21 cellular contexts compared by ENCODE assay signal in genomic region chr17:81442791-81443190, GRCh38. TPM values are rescaled to one million over a fixed set of nuclear protein-coding genes. Genes with fewer than 3 reads are reported as not detected.
DNase-seq lines count a peak whose midpoint lies in the region; ATAC-seq and TF ChIP-seq lines count a peak whose summit lies in the region.
"Had no signal": no experiment of that assay in that cellular context is flagged by ENCODE, and none has a peak within 500 bp of the region (broad histone marks: within the 10 kb centered on the region; RNA-seq: fewer than 3 reads in every experiment).

No MANE protein-coding gene starts in this region.

- H2BK120ac ChIP-seq in IMR-90 (ENCODE audit: low read depth, low read length) (no peak overlapping the region), neuronal stem cell (ENCODE audit: low read depth, low read length) (no peak overlapping the region)

- H2AFZ ChIP-seq in IMR-90 (replicated peaks; ENCODE audit: low read length, poor library complexity) (no peak overlapping the region), neuronal stem cell (ENCODE audit: low read length) (no peak overlapping the region)

- H3K4ac ChIP-seq in IMR-90 (ENCODE audit: low read depth, low read length) = no peak overlapping the region
- H3K4ac ChIP-seq in neuronal stem cell (ENCODE audit: low read length) = no peak overlapping the region

- no peak overlapping the region for H2BK12ac ChIP-seq in neuronal stem cell (ENCODE audit: low read length)

- H3K27me3 ChIP-seq in BLaER1 (no peaks in the 10 kb centered on the region), IMR-90 (ENCODE audit: control insufficient read depth, insufficient read depth, low read length) (no peaks in the 10 kb centered on the region), neuronal stem cell (ENCODE audit: control insufficient read depth in 3 of 3, insufficient read depth in 3 of 3, low read depth in 1 of 3, low read length in 3 of 3) (no peaks in the 10 kb centered on the region)

- H3K36me3 ChIP-seq in BLaER1 = peaks cover 76% of the 10 kb centered on the region
- peaks cover 17% of the 10 kb centered on the region for H3K36me3 ChIP-seq in IMR-90 (ENCODE audit: control insufficient read depth, insufficient read depth, low read length)
- peaks cover 7 to 39% of the 10 kb centered on the region in 2 donors for H3K36me3 ChIP-seq in neuronal stem cell (replicated peaks in 1 of 2; ENCODE audit: control insufficient read depth in 2 of 2, insufficient read depth in 2 of 2, low read length in 2 of 2)

- in situ Hi-C loops in IMR-90 (cut with MboI; ENCODE audit: low sequenced_read_pairs) = no loop called here

- H3K9me1 ChIP-seq in IMR-90 (ENCODE audit: insufficient read depth, low read length) = no peaks in the 10 kb centered on the region

- H2BK20ac ChIP-seq in IMR-90 (ENCODE audit: low read depth, low read length) = no peak overlapping the region

- H3K4me3 ChIP-seq in BLaER1 (no peak overlapping the region), IMR-90 (ENCODE audit: insufficient read depth, low read depth, low read length) (no peak overlapping the region), neuronal stem cell (ENCODE audit: low read length in 2 of 2) (no peak overlapping the region)
- H3K4me3 ChIP-seq: A549, GM12878 had no signal

- no peak for ATAC-seq in IMR-90 (ENCODE audit: low read depth)
- ATAC-seq in left colon = no peak
- ATAC-seq: A549, GM12878 had no signal

- POLR2A ChIA-PET in IMR-90 (lab: Charles Lee; ENCODE audit: unreplicated experiment) = no interaction called here

- H3K4me2 ChIP-seq in BLaER1 (no peak overlapping the region), IMR-90 (ENCODE audit: low read depth, low read length) (no peak overlapping the region), neuronal stem cell (ENCODE audit: insufficient read depth, low read length, poor library complexity, severe bottlenecking) (no peak overlapping the region)
- H3K4me2 ChIP-seq: A549 had no signal

- H3K9ac ChIP-seq in BLaER1 (0 out of 2 replicates have a peak overlapping the region, but pooled peaks have one; percentile 38), IMR-90 (ENCODE audit: low read depth, low read length) (no peak overlapping the region), neuronal stem cell (ENCODE audit: low read depth, low read length, poor library complexity) (no peak overlapping the region)

- H4K91ac ChIP-seq in IMR-90 (ENCODE audit: insufficient read depth, low read depth, low read length) (no peak overlapping the region), neuronal stem cell (ENCODE audit: low read depth, low read length, poor library complexity) (no peak overlapping the region)

- H4K8ac ChIP-seq in IMR-90 (ENCODE audit: low read depth in 2 of 2, low read length in 2 of 2) (no peak overlapping the region), neuronal stem cell (ENCODE audit: low read depth, low read length) (no peak overlapping the region)

- no peak overlapping the region for H3K14ac ChIP-seq in IMR-90 (replicated peaks; ENCODE audit: low read depth, low read length)
- H3K14ac ChIP-seq in neuronal stem cell (ENCODE audit: low read length) = no peak overlapping the region

- TF ChIP-seq RAD21 in IMR-90 (IDR thresholded peaks at IDR 0.05; ENCODE audit: low read length) = no peak

- TF ChIP-seq POLR2A in IMR-90 (IDR thresholded peaks at IDR 0.05; ENCODE audit: low read depth, low read length) = no peak

- CTCF ChIA-PET in IMR-90 (lab: Yijun Ruan, JAX) = no interaction called here

- no peak overlapping the region for H4K5ac ChIP-seq in IMR-90 (ENCODE audit: low read depth, low read length)

- H3K79me1 ChIP-seq in IMR-90 (ENCODE audit: low read depth in 1 of 2, low read length in 2 of 2) (no peaks in the 10 kb centered on the region), neuronal stem cell (ENCODE audit: low read depth, low read length) (peaks cover 1% of the 10 kb centered on the region)

- intact Hi-C loops in IMR-90 (cut with micrococcal nuclease) (no loop called here), left colon (cut with DNase I, micrococcal nuclease) (no loop called here)

- H3K18ac ChIP-seq in IMR-90 (ENCODE audit: low read depth, low read length) (no peak overlapping the region), neuronal stem cell (ENCODE audit: low read length) (no peak overlapping the region)

- BruUV-seq in IMR-90 (replicated peaks; lab: Mats Ljungman, UMichigan) = TSS peak; percentile 53

- H3K56ac ChIP-seq in IMR-90 (ENCODE audit: extremely low read depth, insufficient read depth, low read length) = no peak overlapping the region

- H3K4me1 ChIP-seq in BLaER1 (peaks cover 95% of the 10 kb centered on the region), IMR-90 (ENCODE audit: control insufficient read depth, insufficient read depth, low read length) (no peaks in the 10 kb centered on the region), neuronal stem cell (ENCODE audit: control insufficient read depth in 2 of 2, insufficient read depth in 1 of 2, low read depth in 1 of 2, low read length in 2 of 2) (peaks cover 12 to 16% of the 10 kb centered on the region in 2 donors)
- H3K4me1 ChIP-seq: A549 had no signal

- dilution Hi-C loops in IMR-90 (cut with HindIII; ENCODE audit: low sequenced_read_pairs, unreplicated experiment) = no loop called here

- peaks cover 59% of the 10 kb centered on the region for H4K20me1 ChIP-seq in BLaER1
- H4K20me1 ChIP-seq in IMR-90 (ENCODE audit: insufficient read depth, low read length) = no peaks in the 10 kb centered on the region; the same call in 1 of the 2 replicates

- H2AK5ac ChIP-seq in IMR-90 (ENCODE audit: low read depth, low read length) (no peak overlapping the region), neuronal stem cell (ENCODE audit: low read depth, low read length) (no peak overlapping the region)

- H3K27ac ChIP-seq in BLaER1 (peak overlapping the region; percentile 60), IMR-90 (ENCODE audit: insufficient read depth, low read length) (no peak overlapping the region), neuronal stem cell (replicated peaks; ENCODE audit: low read length) (no peak overlapping the region)
- H3K27ac ChIP-seq: 22Rv1, A549 had no signal

- no peak for TF ChIP-seq CTCF in IMR-90 (conservative IDR thresholded peaks at IDR 0.05; ENCODE audit: low read depth, low read length)

- H3K23ac ChIP-seq in IMR-90 (ENCODE audit: low read depth, low read length) (no peak overlapping the region), neuronal stem cell (ENCODE audit: low read depth, low read length, poor library complexity) (no peak overlapping the region)

- H2BK5ac ChIP-seq in IMR-90 (ENCODE audit: low read depth, low read length, poor library complexity, severe bottlenecking) = no peak overlapping the region
- H2BK5ac ChIP-seq in neuronal stem cell (ENCODE audit: low read length) = peak overlapping the region; percentile 87

- no peak overlapping the region for H2BK15ac ChIP-seq in IMR-90 (ENCODE audit: low read depth, low read length)
- no peak overlapping the region for H2BK15ac ChIP-seq in neuronal stem cell (ENCODE audit: low read length)

- H2AK9ac ChIP-seq in IMR-90 (replicated peaks; ENCODE audit: low read depth, low read length, poor library complexity) = peak overlapping the region; percentile 78

- H3K9me3 ChIP-seq in BLaER1 = no peaks in the 10 kb centered on the region
- no peaks in the 10 kb centered on the region for H3K9me3 ChIP-seq in IMR-90 (ENCODE audit: control insufficient read depth, insufficient read depth, low read length)
- no peaks in the 10 kb centered on the region for H3K9me3 ChIP-seq in neuronal stem cell (replicated peaks in 1 of 2; ENCODE audit: control insufficient read depth in 2 of 2, insufficient read depth in 1 of 2, low read depth in 1 of 2, low read length in 2 of 2)
- H3K9me3 ChIP-seq: A549 had no signal

- WGBS in IMR-90 (ENCODE audit: extremely low coverage in 2 of 2, insufficient read length in 1 of 2), 2 experiments = 90% methylated on average over 14 of the region's 17 CpGs; no CpG with 5 or more reads in 1 of the 2 experiments
- no CpG with 5 or more reads among the region's 17 CpGs for WGBS in neuronal stem cell (ENCODE audit: extremely low coverage in 2 of 2, insufficient read length in 2 of 2, insufficient replicate concordance in 1 of 2), 2 donors

- DNase-seq in IMR-90 (no peak), neuronal stem cell (ENCODE audit: low spot score) (no peak), left colon (no peak), NCI-H345 (lab: John Stamatoyannopoulos, UW) (no peak)
- DNase-seq: AML-193; C1 segment of cervical spinal cord; CD4-positive, alpha-beta memory T cell; CD4-positive, CD25-positive, alpha-beta regulatory T cell; CD8-positive, alpha-beta memory T cell; COR-L47; DMS 273 treated with DMSO at 0.1 percent for 48 hours; DMS153; DMS53; DMS79; DND-41; EL; GDM1 had no signal

TF ChIP-seq in IMR-90, 13 proteins besides CTCF, POLR2A, EP300 and RAD21:
- no peak for TF ChIP-seq MAFK (IDR thresholded peaks at IDR 0.05; ENCODE audit: low read depth, low read length)
- no peak for TF ChIP-seq CHD1 (IDR thresholded peaks at IDR 0.05; ENCODE audit: low read depth, low read length)
- TF ChIP-seq SMC3 (IDR thresholded peaks at IDR 0.05; ENCODE audit: low read depth, low read length) = no peak
- no peak for TF ChIP-seq RFX5 (IDR thresholded peaks at IDR 0.05; ENCODE audit: low read depth, low read length)
- TF ChIP-seq BHLHE40 (IDR thresholded peaks at IDR 0.05; ENCODE audit: low read depth, low read length) = no peak
- TF ChIP-seq RCOR1 (IDR thresholded peaks at IDR 0.05; ENCODE audit: insufficient replicate concordance, low read length) = no peak
- TF ChIP-seq USF2 (IDR thresholded peaks at IDR 0.05; ENCODE audit: low read depth, low read length) = no peak

RNA-seq across cellular contexts. Expression of gene BAHCC1, which starts 47.5 kb away (rescaled TPM):
- total RNA-seq in IMR-90 (2012; rRNA removed) = 0.36 and 0.83 TPM in 2 replicates
- polyA plus RNA-seq in IMR-90 (2012; rRNA removed) = 7.8 and 8.1 TPM in 2 replicates
- 4.4 and 5.5 TPM in 2 replicates for polyA plus RNA-seq in IMR-90 (2012; cell fraction: cytosol; rRNA removed)
- 24.1 and 56.3 TPM in 2 replicates for polyA plus RNA-seq in IMR-90 (2012; cell fraction: nucleus; rRNA removed; ENCODE audit: low replicate concordance)
- polyA plus RNA-seq in neuronal stem cell (2013, experiment 1 of 2) = 15.9 TPM
- polyA plus RNA-seq in neuronal stem cell (2013, experiment 2 of 2) = 17.5 TPM
- total RNA-seq in left colon = 10 to 100 TPM; 12.2 to 14.2 TPM
- total RNA-seq: CD4-positive, alpha-beta memory T cell; CD8-positive, alpha-beta memory T cell had no signal
- polyA plus RNA-seq: CD4-positive, alpha-beta memory T cell; CD4-positive, CD25-positive, alpha-beta regulatory T cell; CD8-positive, alpha-beta memory T cell had no signal
